Comparison of ENCODE assay signal across 7 cellular contexts in the genomic region with DNA sequence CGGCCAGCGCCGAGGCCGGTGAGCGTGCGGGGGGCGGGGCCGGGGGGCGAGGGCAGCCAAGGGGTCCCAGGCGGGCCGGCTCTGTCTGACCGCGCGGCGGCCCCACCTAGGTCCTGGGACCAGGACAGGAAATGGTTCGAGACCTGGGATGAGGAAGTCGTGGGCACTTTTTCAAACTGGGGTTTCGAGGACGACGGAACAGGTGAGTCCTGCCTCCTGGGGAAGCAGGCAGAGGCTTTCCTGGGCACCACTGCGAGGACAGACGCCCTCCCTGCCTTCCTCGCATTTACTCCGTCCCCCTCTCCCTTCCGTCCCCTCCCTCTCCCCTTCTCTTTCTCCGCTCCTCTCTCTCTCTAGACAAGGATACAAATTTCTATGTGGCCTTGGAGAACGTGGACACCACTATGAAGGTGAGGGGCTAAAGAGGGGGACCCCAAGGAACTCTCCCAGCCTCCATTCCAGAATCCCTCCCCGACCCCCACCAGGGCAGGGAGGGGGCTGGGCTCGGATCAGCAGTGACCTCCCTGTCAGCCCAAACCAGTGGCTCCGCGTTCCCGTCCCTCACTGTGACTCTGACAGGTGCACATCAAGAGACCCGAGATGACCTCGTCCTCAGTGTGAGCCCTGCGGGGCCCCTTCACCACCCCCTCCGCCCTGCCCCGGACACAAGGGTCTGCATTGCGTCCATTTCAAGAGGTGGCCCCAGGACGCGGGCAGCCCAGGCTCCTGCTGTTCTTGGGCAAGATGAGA. TPM values are rescaled to one million over a fixed set of nuclear protein-coding genes. Genes with fewer than 3 reads are reported as not detected.
DNase-seq lines count a peak whose midpoint lies in the region; ATAC-seq and TF ChIP-seq lines count a peak whose summit lies in the region.

No MANE protein-coding gene starts in this region.

- H3K27ac ChIP-seq in HEK293 (ENCODE audit: extremely low read depth, low read depth, low read length) (no peak overlapping the region), smooth muscle cell (ENCODE audit: low read depth) (no peak overlapping the region), Karpas-422 (ENCODE audit: low read length) (no peak overlapping the region)

- H3F3A ChIP-seq in smooth muscle cell (ENCODE audit: low read depth): no peaks in the 10 kb centered on the region

- H3K9me3 ChIP-seq in HEK293 (ENCODE audit: control insufficient read depth, insufficient read depth, low read depth, low read length): no peaks in the 10 kb centered on the region
- H3K9me3 ChIP-seq in iPS-15b (ENCODE audit: control insufficient read depth, insufficient read depth, low read length): no peaks in the 10 kb centered on the region
- no peaks in the 10 kb centered on the region for H3K9me3 ChIP-seq in smooth muscle cell (replicated peaks; ENCODE audit: low read depth)
- H3K9me3 ChIP-seq in Karpas-422 (ENCODE audit: low read length): no peaks in the 10 kb centered on the region

- no peaks in the 10 kb centered on the region for H4K20me1 ChIP-seq in smooth muscle cell (ENCODE audit: low read depth)
- H4K20me1 ChIP-seq in Karpas-422 (ENCODE audit: insufficient read depth, low read depth, low read length): no peaks in the 10 kb centered on the region

- H3K9me2 ChIP-seq in Karpas-422 (replicated peaks; ENCODE audit: insufficient read depth, low read length): no peaks in the 10 kb centered on the region

- H3K27ac Mint-ChIP-seq in activated B cell treated with CpG ODN at 0.5 μM for 24 hours: no peak overlapping the region

- no peak for TF ChIP-seq CTCF in HEK293 (tag by site-specific recombination; IDR thresholded peaks at IDR 0.05)
- TF ChIP-seq CTCF in activated B cell treated with CpG ODN at 0.5 μM for 24 hours (IDR thresholded peaks at IDR 0.05): no peak
- TF ChIP-seq CTCF in smooth muscle cell (IDR thresholded peaks at IDR 0.05; ENCODE audit: borderline replicate concordance, insufficient read depth, poor library complexity, severe bottlenecking): no peak

- CTCF ChIA-PET in HEK293 (lab: Yijun Ruan, JAX) (interaction anchor here (0.7 to 1.3 kb wide), 8 partner anchors 8 to 92 kb away, joined by 3 to 10 read pairs (median 6); no protein-coding TSS in a partner anchor), activated B cell treated with CpG ODN at 0.5 μM for 24 hours (lab: Charles Lee) (no interaction called here)

- H3K27me3 Mint-ChIP-seq in activated B cell treated with CpG ODN at 0.5 μM for 24 hours: peaks cover 66% of the 10 kb centered on the region

- no peaks in the 10 kb centered on the region for H3K9me3 Mint-ChIP-seq in activated B cell treated with CpG ODN at 0.5 μM for 24 hours

- no peaks in the 10 kb centered on the region for H3K36me3 Mint-ChIP-seq in activated B cell treated with CpG ODN at 0.5 μM for 24 hours (ENCODE audit: low read depth)

- DNase-seq in activated B cell treated with CpG ODN at 0.5 μM for 24 hours: peak; percentile 27
- no peak for DNase-seq in smooth muscle cell (lab: John Stamatoyannopoulos, UW; ENCODE audit: unreplicated experiment)
- DNase-seq in left lobe of liver (ENCODE audit: low spot score): no peak
- no peak for DNase-seq in Karpas-422
- DNase-seq in H4 (ENCODE audit: low spot score): no peak

- H2AFZ ChIP-seq in smooth muscle cell (ENCODE audit: low read depth) (no peak overlapping the region), Karpas-422 (ENCODE audit: low read length) (no peak overlapping the region)

- H3K4me3 ChIP-seq in HEK293 (ENCODE audit: low read depth, low read length) (no peak overlapping the region), iPS-15b (ENCODE audit: low read depth, low read length) (peak overlapping the region; percentile 89), smooth muscle cell (peak overlapping the region; percentile 44), Karpas-422 (ENCODE audit: low read length) (no peak overlapping the region)

- H3K4me2 ChIP-seq in smooth muscle cell: peak overlapping the region; percentile 84
- H3K4me2 ChIP-seq in Karpas-422 (ENCODE audit: low read depth, low read length, poor library complexity, severe bottlenecking): no peak overlapping the region

- peaks cover 4% of the 10 kb centered on the region for H3K4me1 ChIP-seq in HEK293 (ENCODE audit: control insufficient read depth, insufficient read depth, low read length)
- H3K4me1 ChIP-seq in iPS-15b (ENCODE audit: control insufficient read depth, insufficient read depth, low read length): peaks cover 24% of the 10 kb centered on the region
- H3K4me1 ChIP-seq in smooth muscle cell (ENCODE audit: low read depth): peaks cover 6% of the 10 kb centered on the region
- H3K4me1 ChIP-seq in Karpas-422 (ENCODE audit: low read length): no peaks in the 10 kb centered on the region

- 23% methylated on average over 40 of the region's 40 CpGs for WGBS in smooth muscle cell (ENCODE audit: low lambda C conversion rate)

- H3K36me3 ChIP-seq in HEK293 (ENCODE audit: control insufficient read depth in 2 of 2, insufficient read depth in 1 of 2, low read length in 2 of 2) (no peaks in the 10 kb centered on the region), iPS-15b (ENCODE audit: control insufficient read depth, insufficient read depth, low read length) (no peaks in the 10 kb centered on the region), smooth muscle cell (ENCODE audit: low read depth) (no peaks in the 10 kb centered on the region), Karpas-422 (ENCODE audit: insufficient read depth, low read length) (no peaks in the 10 kb centered on the region)

- no peak for ATAC-seq in activated B cell treated with CpG ODN at 0.5 μM for 24 hours (ENCODE audit: low read depth)
- ATAC-seq in left lobe of liver: no peak

- peaks cover 17% of the 10 kb centered on the region for H3K4me1 Mint-ChIP-seq in activated B cell treated with CpG ODN at 0.5 μM for 24 hours

- intact Hi-C loops in activated B cell treated with CpG ODN at 0.5 μM for 24 hours (cut with micrococcal nuclease): loop anchor here (1.0 kb wide), 2 partner anchors 93 to 172 kb away; no protein-coding TSS in a partner anchor

- H3K27me3 ChIP-seq in iPS-15b (ENCODE audit: control insufficient read depth, insufficient read depth, low read length): peaks cover 22% of the 10 kb centered on the region
- peaks cover 67% of the 10 kb centered on the region for H3K27me3 ChIP-seq in smooth muscle cell (ENCODE audit: low read depth)
- no peaks in the 10 kb centered on the region for H3K27me3 ChIP-seq in Karpas-422 (ENCODE audit: low read length)

- POLR2A ChIA-PET in HEK293 (lab: Yijun Ruan, JAX): no interaction called here
- POLR2A ChIA-PET in activated B cell treated with CpG ODN at 0.5 μM for 24 hours (lab: Charles Lee): no interaction called here

- H3K79me2 ChIP-seq in smooth muscle cell (ENCODE audit: low read depth) (no peaks in the 10 kb centered on the region), Karpas-422 (ENCODE audit: low read length) (no peaks in the 10 kb centered on the region)

- H3K9ac ChIP-seq in iPS-15b (ENCODE audit: low read depth, low read length): peak overlapping the region; percentile 39
- no peak overlapping the region for H3K9ac ChIP-seq in smooth muscle cell (ENCODE audit: low read depth)
- H3K9ac ChIP-seq in Karpas-422 (ENCODE audit: low read length): no peak overlapping the region

- H3K4me3 Mint-ChIP-seq in activated B cell treated with CpG ODN at 0.5 μM for 24 hours: peak overlapping the region; percentile 66

TF ChIP-seq in HEK293, 187 proteins besides CTCF, POLR2A, EP300 and RAD21 (continues in another document):
- TF ChIP-seq ZNF76 (tag by site-specific recombination; IDR thresholded peaks at IDR 0.05; ENCODE audit: borderline replicate concordance, low read depth) (no peak), ZNF777 (tag by site-specific recombination; IDR thresholded peaks at IDR 0.05; ENCODE audit: borderline replicate concordance) (peak; percentile 85; the same call in 1 of the 2 replicates), ZNF426 (tag by site-specific recombination; IDR thresholded peaks at IDR 0.05) (no peak), ZNF214 (tag by site-specific recombination; IDR thresholded peaks at IDR 0.05; ENCODE audit: borderline replicate concordance) (no peak), ZNF175 (tag by site-specific recombination; IDR thresholded peaks at IDR 0.05) (no peak), ZNF670 (tag by site-specific recombination; IDR thresholded peaks at IDR 0.05; ENCODE audit: low read depth) (no peak), ZNF707 (tag by site-specific recombination; IDR thresholded peaks at IDR 0.05) (no peak), ZBTB17 (tag by site-specific recombination; IDR thresholded peaks at IDR 0.05) (peak; percentile 50), ZIC2 (tag by site-specific recombination; IDR thresholded peaks at IDR 0.05) (no peak), MZF1 (tag by site-specific recombination; IDR thresholded peaks at IDR 0.05; ENCODE audit: borderline replicate concordance) (no peak)

RNA-seq across cellular contexts. Expression of gene MUC12, which starts 2.6 kb away (rescaled TPM):
- not detected in 2 replicates for total RNA-seq in activated B cell treated with CpG ODN at 0.5 μM for 24 hours
- total RNA-seq in smooth muscle cell: 7.6 and 13.5 TPM in 2 replicates
- 17.1 and 18.0 TPM in 2 replicates for polyA plus RNA-seq in smooth muscle cell
- 0.05 TPM for total RNA-seq in left lobe of liver
- total RNA-seq in Karpas-422 (2014; rRNA removed; shearing (Covaris generic); ENCODE audit: low replicate concordance): not detected in 2 replicates
- total RNA-seq in H4 (2014; rRNA removed; shearing (Covaris generic)): 0.54 and 1.0 TPM in 2 replicates

RNA-seq across cellular contexts. Expression of gene MUC3A, which starts 17.4 kb away (rescaled TPM):
- not detected in 2 replicates for total RNA-seq in activated B cell treated with CpG ODN at 0.5 μM for 24 hours
- total RNA-seq in smooth muscle cell: not detected in 2 replicates
- not detected in 2 replicates for polyA plus RNA-seq in smooth muscle cell
- total RNA-seq in left lobe of liver: 9.4 TPM
- total RNA-seq in Karpas-422 (2014; rRNA removed; shearing (Covaris generic); ENCODE audit: low replicate concordance): not detected in 2 replicates
- total RNA-seq in H4 (2014; rRNA removed; shearing (Covaris generic)): not detected in 2 replicates

RNA-seq across cellular contexts. Expression of gene MUC17, which starts 53.2 kb away (rescaled TPM):
- total RNA-seq in activated B cell treated with CpG ODN at 0.5 μM for 24 hours (not detected in 2 replicates), smooth muscle cell (0.13 TPM in 1 of 2 replicates, not detected in the other), left lobe of liver (not detected)
- 0.06 TPM in 1 of 2 replicates, not detected in the other for polyA plus RNA-seq in smooth muscle cell
- not detected in 2 replicates for total RNA-seq in Karpas-422 (2014; rRNA removed; shearing (Covaris generic); ENCODE audit: low replicate concordance)
- not detected in 2 replicates for total RNA-seq in H4 (2014; rRNA removed; shearing (Covaris generic))

Comparison
In these comparisons a context has a peak if more than half of its experiments do, and no peak if none do; other contexts are left out.
1. H3K4me3 ChIP-seq: peak in iPS-15b (single experiment) and smooth muscle cell (single experiment); none in HEK293 (single experiment) and Karpas-422 (single experiment).